ENCODE assay signal across 26 cellular contexts in the genomic region with DNA sequence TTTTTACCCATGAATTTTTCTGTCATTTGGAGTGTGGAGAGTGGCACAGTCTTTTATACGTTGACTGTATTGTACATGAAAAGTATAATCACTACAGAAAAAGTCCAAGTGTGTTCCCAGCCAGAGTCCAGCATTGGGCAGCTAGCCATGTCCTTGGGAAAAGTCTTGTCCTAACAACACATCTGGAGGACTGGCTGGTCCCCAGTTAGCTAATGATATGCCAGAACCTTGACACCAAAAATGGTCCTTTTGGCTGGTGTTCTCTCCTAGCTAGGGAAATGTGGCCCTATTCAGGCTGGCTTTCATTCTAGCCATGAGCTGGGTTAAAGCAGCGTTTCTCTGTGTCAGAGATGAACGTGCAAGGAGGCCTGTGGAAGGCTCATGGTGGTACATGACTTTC.
DNase-seq lines count a peak whose midpoint lies in the region; ATAC-seq and TF ChIP-seq lines count a peak whose summit lies in the region.
"Had no signal": no experiment of that assay in that cellular context is flagged by ENCODE, and none has a peak within 500 bp of the region (broad histone marks: within the 10 kb centered on the region; RNA-seq: fewer than 3 reads in every experiment).

No MANE protein-coding gene starts in this region.

- 66 to 78% (median 73%) methylated on average over 3 of the region's 3 CpGs for WGBS in stomach, 5 donors

- ATAC-seq in left lobe of liver = peak; percentile 12
- ATAC-seq in GM19463 (IDR thresholded peaks at IDR 0.05; ENCODE audit: unreplicated experiment) = no peak
- ATAC-seq: activated CD8-positive, alpha-beta T cell treated with anti-CD3 and anti-CD28 coated beads for 36 hours; naive thymus-derived CD4-positive, alpha-beta T cell had no signal

- peak overlapping the region in 2 of 5 donors; percentile 51 to 54 for H3K27ac ChIP-seq in stomach
- H3K27ac ChIP-seq: brain microvascular endothelial cell, C4-2B, KMS-11, PC-9 had no signal

- TF ChIP-seq POLR2A in stomach (IDR thresholded peaks at IDR 0.05) = no peak

- peak; percentile 8 for DNase-seq in fibroblast of gingiva (ENCODE audit: low read depth)
- DNase-seq in left lobe of liver (ENCODE audit: low spot score) = no peak
- DNase-seq in stomach = peak; percentile 44
- DNase-seq in Kasumi-1 (lab: John Stamatoyannopoulos, UW) = no peak
- DNase-seq in activated naive CD4-positive, alpha-beta T cell treated with anti-CD3 and anti-CD28 coated beads, Interleukin-2, amount 50 U/mL, for 16 hours = no peak
- DNase-seq in AG20443 (ENCODE audit: low spot score) = no peak
- DNase-seq: activated CD4-positive, alpha-beta T cell treated with anti-CD3 and anti-CD28 coated beads for 1 hour; activated CD8-positive, alpha-beta memory T cell treated with anti-CD3 and anti-CD28 coated beads, Interleukin-2, amount 50 U/mL, for 48 hours; activated CD8-positive, alpha-beta T cell treated with anti-CD3 and anti-CD28 coated beads for 36 hours; activated naive CD4-positive, alpha-beta T cell treated with Interleukin-2 at 50 U/mL for 16 hours; brain microvascular endothelial cell; COR-L47; DMS79; GDM1; HCEC 1CT; islet precursor cell; naive thymus-derived CD4-positive, alpha-beta T cell; NCI-H2029; NCI-H524 treated with DMSO at 0.1 percent for 48 hours; PC-9; SHP77 treated with DMSO at 0.1 percent for 48 hours; small intestine; stimulated activated naive CD4-positive, alpha-beta T cell had no signal

- peaks cover 0 to 34% (median 19%) of the 10 kb centered on the region in 4 donors for H3K4me1 ChIP-seq in stomach

- peaks cover 47 to 82% (median 77%) of the 10 kb centered on the region in 4 donors for H3K36me3 ChIP-seq in stomach

- intact Hi-C loops in stomach (cut with DNase I; ENCODE audit: low total_unique reads) = no loop called here

- H3K9me3 ChIP-seq in stomach = no peaks in the 10 kb centered on the region

- no peaks in the 10 kb centered on the region for H3K27me3 ChIP-seq in stomach
- H3K27me3 ChIP-seq: brain microvascular endothelial cell had no signal

- no peak overlapping the region for H3K4me3 ChIP-seq in stomach
- H3K4me3 ChIP-seq: PC-9 had no signal

- no peak for TF ChIP-seq EP300 in stomach (IDR thresholded peaks at IDR 0.05)

- TF ChIP-seq CTCF in stomach (IDR thresholded peaks at IDR 0.05) = no peak

Comparison
In these comparisons a context has a peak if more than half of its experiments do, and no peak if none do; other contexts are left out.
1. DNase-seq: peak in fibroblast of gingiva (single experiment) and stomach (single experiment); none in left lobe of liver (single experiment), Kasumi-1 (0 of 2), activated naive CD4-positive, alpha-beta T cell treated with anti-CD3 and anti-CD28 coated beads, Interleukin-2, amount 50 U/mL, for 16 hours (single experiment) and AG20443 (single experiment).